ENCODE assay signal across 19 cellular contexts in genomic region chr10:93977442-93977841, GRCh38. TPM values are rescaled to one million over a fixed set of nuclear protein-coding genes. Genes with fewer than 3 reads are reported as not detected.
DNase-seq lines count a peak whose midpoint lies in the region; ATAC-seq and TF ChIP-seq lines count a peak whose summit lies in the region.
"Had no signal": no experiment of that assay in that cellular context is flagged by ENCODE, and none has a peak within 500 bp of the region (broad histone marks: within the 10 kb centered on the region; RNA-seq: fewer than 3 reads in every experiment).

No MANE protein-coding gene starts in this region.

- TF ChIP-seq CTCF in DND-41 (IDR thresholded peaks at IDR 0.05; ENCODE audit: borderline replicate concordance, extremely low read depth, low read length, poor library complexity, severe bottlenecking) (peak; percentile 6), GM23338 (conservative IDR thresholded peaks at IDR 0.05; ENCODE audit: low read depth in 2 of 2) (peak; percentile 40 to 52), OCI-LY7 (conservative IDR thresholded peaks at IDR 0.05; ENCODE audit: low read length) (peak; percentile 37), fibroblast of mammary gland (conservative IDR thresholded peaks at IDR 0.05; ENCODE audit: control insufficient read depth, insufficient read depth, low read depth, low read length) (peak; percentile 4)

- H3K9ac ChIP-seq in DND-41 (ENCODE audit: low read depth, low read length) = no peak overlapping the region

- H3K4me2 ChIP-seq in DND-41 (ENCODE audit: insufficient read depth, low read length) (no peak overlapping the region), GM23338 (no peak overlapping the region), OCI-LY7 (ENCODE audit: low read length) (no peak overlapping the region)

- no peaks in the 10 kb centered on the region for H3K4me1 Mint-ChIP-seq in GM23338
- H3K4me1 Mint-ChIP-seq: T-cell had no signal

- H3K27me3 ChIP-seq in DND-41 (ENCODE audit: insufficient read depth, low read length, poor library complexity) (no peaks in the 10 kb centered on the region), GM23338 (ENCODE audit: insufficient read depth) (no peaks in the 10 kb centered on the region)
- H3K27me3 ChIP-seq: BE2C had no signal

- intact Hi-C loops in OCI-LY7 (cut with micrococcal nuclease; ENCODE audit: unreplicated experiment) = no loop called here

- H3K4me3 ChIP-seq in DND-41 (ENCODE audit: low read depth in 1 of 2, low read length in 2 of 2) (no peak overlapping the region), GM23338 (no peak overlapping the region), OCI-LY7 (ENCODE audit: low read depth, low read length, poor library complexity, severe bottlenecking) (no peak overlapping the region), fibroblast of mammary gland (ENCODE audit: control insufficient read depth, low read depth, low read length) (no peak overlapping the region)

- no peaks in the 10 kb centered on the region for H3K36me3 Mint-ChIP-seq in GM23338 (ENCODE audit: low read depth)
- H3K36me3 Mint-ChIP-seq: CD8-positive, alpha-beta T cell; T-cell had no signal

- ATAC-seq in DND-41 (ENCODE audit: insufficient read depth, low read depth) (no peak), GM23338 (no peak), HG03342 (IDR thresholded peaks at IDR 0.05; ENCODE audit: unreplicated experiment) (no peak), HG03097 (IDR thresholded peaks at IDR 0.05; ENCODE audit: low FRiP score, unreplicated experiment) (no peak)
- ATAC-seq: CD8-positive, alpha-beta T cell; T-cell had no signal

- H3K4me1 ChIP-seq in DND-41 (ENCODE audit: insufficient read depth, low read length) = no peaks in the 10 kb centered on the region
- no peaks in the 10 kb centered on the region for H3K4me1 ChIP-seq in GM23338 (ENCODE audit: insufficient read depth)
- no peaks in the 10 kb centered on the region for H3K4me1 ChIP-seq in OCI-LY7 (ENCODE audit: insufficient read depth, low read length, poor library complexity, severe bottlenecking)
- H3K4me1 ChIP-seq: BE2C had no signal

- no peaks in the 10 kb centered on the region for H3F3A ChIP-seq in GM23338 (replicated peaks; ENCODE audit: low read depth)

- CTCF ChIA-PET in OCI-LY7 (lab: Charles Lee; ENCODE audit: unreplicated experiment) = no interaction called here

- no peaks in the 10 kb centered on the region for H3K27me3 Mint-ChIP-seq in GM23338 (ENCODE audit: insufficient read depth, low read depth, poor library complexity)

- no peaks in the 10 kb centered on the region for H3K9me3 ChIP-seq in DND-41 (ENCODE audit: insufficient read depth, low read length, severe bottlenecking)
- no peaks in the 10 kb centered on the region for H3K9me3 ChIP-seq in OCI-LY7 (ENCODE audit: low read length)
- H3K9me3 ChIP-seq: BE2C had no signal

- H3K79me2 ChIP-seq in DND-41 (ENCODE audit: insufficient read depth, low read length) = no peaks in the 10 kb centered on the region
- no peaks in the 10 kb centered on the region for H3K79me2 ChIP-seq in GM23338 (replicated peaks; ENCODE audit: insufficient read depth)
- H3K79me2 ChIP-seq in OCI-LY7 (ENCODE audit: insufficient read depth, low read depth, low read length) = no peaks in the 10 kb centered on the region

- H3K27ac ChIP-seq in DND-41 (ENCODE audit: low read length) (no peak overlapping the region), GM23338 (ENCODE audit: low read depth) (no peak overlapping the region), OCI-LY7 (ENCODE audit: low read depth, low read length, poor library complexity, severe bottlenecking) (no peak overlapping the region)

- no TSS peak for BruUV-seq in OCI-LY7 (replicated peaks; lab: Mats Ljungman, UMichigan)

- no peak for DNase-seq in DND-41
- DNase-seq in GM23338 (ENCODE audit: low spot score) = no peak
- no peak for DNase-seq in OCI-LY7 (ENCODE audit: low spot score)
- no peak for DNase-seq in fibroblast of mammary gland (ENCODE audit: low read depth)
- DNase-seq in NCI-H69 (lab: John Stamatoyannopoulos, UW) = no peak
- DNase-seq in stimulated activated CD4-positive, alpha-beta T cell treated with anti-CD3 and anti-CD28 coated beads, Interleukin-1b, Interleukin-23, amount 100 ng/mL, for 48 hours = no peak
- DNase-seq: ACHN; BE2C; CD8-positive, alpha-beta T cell; KBM-7; NCI-H1092; NCI-H1694; NCI-H2107; NCI-H446 treated with DMSO at 0.1 percent for 48 hours; NCI-H82; OCI-M1; T-cell had no signal

- H2AFZ ChIP-seq in DND-41 (ENCODE audit: low read depth, low read length) = no peak overlapping the region
- no peak overlapping the region for H2AFZ ChIP-seq in GM23338
- H2AFZ ChIP-seq in OCI-LY7 (ENCODE audit: low read length) = no peak overlapping the region

- POLR2A ChIA-PET in OCI-LY7 (lab: Charles Lee) = no interaction called here

- H4K20me1 ChIP-seq in DND-41 (ENCODE audit: insufficient read depth, low read length) = no peaks in the 10 kb centered on the region
- no peaks in the 10 kb centered on the region for H4K20me1 ChIP-seq in GM23338 (replicated peaks; ENCODE audit: insufficient read depth)
- H4K20me1 ChIP-seq in OCI-LY7 (ENCODE audit: insufficient read depth, low read length) = no peaks in the 10 kb centered on the region

- no peak overlapping the region for H3K4me3 Mint-ChIP-seq in GM23338
- H3K4me3 Mint-ChIP-seq: CD8-positive, alpha-beta T cell; T-cell had no signal

- H3K9me2 ChIP-seq in GM23338 (ENCODE audit: insufficient read depth) (no peaks in the 10 kb centered on the region), OCI-LY7 (ENCODE audit: insufficient read depth, low read length) (no peaks in the 10 kb centered on the region)

- no peak overlapping the region for H3K27ac Mint-ChIP-seq in GM23338
- H3K27ac Mint-ChIP-seq: CD8-positive, alpha-beta T cell; T-cell had no signal

- H3K36me3 ChIP-seq in DND-41 (ENCODE audit: insufficient read depth, low read length) = no peaks in the 10 kb centered on the region
- no peaks in the 10 kb centered on the region for H3K36me3 ChIP-seq in GM23338 (ENCODE audit: insufficient read depth)
- no peaks in the 10 kb centered on the region for H3K36me3 ChIP-seq in OCI-LY7 (ENCODE audit: insufficient read depth, low read length)
- H3K36me3 ChIP-seq: BE2C had no signal

- no peaks in the 10 kb centered on the region for H3K9me3 Mint-ChIP-seq in GM23338
- H3K9me3 Mint-ChIP-seq: CD8-positive, alpha-beta T cell had no signal

TF ChIP-seq in GM23338, 12 proteins besides CTCF, POLR2A, EP300 and RAD21:
- TF ChIP-seq NANOG (IDR thresholded peaks at IDR 0.05; ENCODE audit: borderline replicate concordance) (no peak), JUNB (IDR thresholded peaks at IDR 0.05; ENCODE audit: unreplicated experiment) (no peak)

RNA-seq across cellular contexts. Expression of gene PLCE1, which starts 16.3 kb away (rescaled TPM):
- 0.08 and 0.10 TPM in 2 replicates for total RNA-seq in GM23338 (2014; rRNA removed; shearing (Covaris generic))
- polyA plus RNA-seq in GM23338 (2016; fragmentation: Nextera tagmentation; extraction: Ambion mirVana) = 0.49 and 0.58 TPM in 2 replicates
- total RNA-seq in OCI-LY7 (2014; rRNA removed; shearing (Covaris generic)) = 0.03 and 0.06 TPM in 2 replicates
- not detected in 2 replicates for total RNA-seq in OCI-LY7 (2022)
- total RNA-seq: CD8-positive, alpha-beta T cell had no signal
